8 cellular contexts compared by ENCODE assay signal in genomic region chr17:19141366-19142155, GRCh38. TPM values are rescaled to one million over a fixed set of nuclear protein-coding genes. Genes with fewer than 3 reads are reported as not detected.
DNase-seq lines count a peak whose midpoint lies in the region; ATAC-seq, FAIRE-seq and TF ChIP-seq lines count a peak whose summit lies in the region.
"Not testable (repeated sequence)": the region's sequence is repeated elsewhere in the genome, so short reads cannot be mapped to it uniquely, and the experiment has no call there.
"Had no signal": no experiment of that assay in that cellular context is flagged by ENCODE, and none has a peak within 500 bp of the region (broad histone marks: within the 10 kb centered on the region; RNA-seq: fewer than 3 reads in every experiment).

No MANE protein-coding gene starts in this region.

- not testable (repeated sequence) for H3K27ac Mint-ChIP-seq in T-helper 17 cell

- H3K4me3 Mint-ChIP-seq in T-helper 17 cell: not testable (repeated sequence)

- peak overlapping the region in 1 of 4 donors; percentile 66 for H3K27ac ChIP-seq in body of pancreas
- H3K27ac ChIP-seq in right cardiac atrium (ENCODE audit: low read length); pancreas: not testable (repeated sequence)

- 33% methylated on average over 3 of the region's 30 CpGs; no CpG with 5 or more reads in 1 of the 2 donors for WGBS in body of pancreas, 2 donors
- WGBS in right cardiac atrium: 29% methylated on average over 5 of the region's 30 CpGs
- 35% methylated on average over 4 of the region's 30 CpGs for WGBS in pancreas, 2 donors

- not testable (repeated sequence) for H3K4me1 Mint-ChIP-seq in T-helper 17 cell

- not testable (repeated sequence) for FAIRE-seq in pancreas (lab: Jason Lieb, UNC)

- not testable (repeated sequence) for TF ChIP-seq POLR2A in body of pancreas (IDR thresholded peaks at IDR 0.05)

- not testable (repeated sequence) for H3K36me3 Mint-ChIP-seq in T-helper 17 cell (ENCODE audit: low read depth)

- H3K4me1 ChIP-seq in body of pancreas; right cardiac atrium (ENCODE audit: control insufficient read depth, insufficient read depth, low read length); pancreas: not testable (repeated sequence)

- ATAC-seq in GM18517 (IDR thresholded peaks at IDR 0.05; ENCODE audit: unreplicated experiment) (peak; percentile 40), GM21723 (IDR thresholded peaks at IDR 0.05; ENCODE audit: unreplicated experiment) (peak; percentile 56), HG03103 (IDR thresholded peaks at IDR 0.05; ENCODE audit: low read depth, unreplicated experiment) (peak; percentile 48), T-helper 17 cell (peak; percentile 99), body of pancreas (peak; percentile 89), right cardiac atrium (peak; percentile 80 to 87), pancreas (peak; percentile 90 to 97 (median 94))

- H3K27me3 Mint-ChIP-seq in T-helper 17 cell: not testable (repeated sequence)

- H3K4me3 ChIP-seq in body of pancreas; right cardiac atrium (ENCODE audit: low read length); pancreas: not testable (repeated sequence)

- not testable (repeated sequence) for H3K27me3 ChIP-seq in body of pancreas; right cardiac atrium (ENCODE audit: control insufficient read depth, insufficient read depth); pancreas

- TF ChIP-seq CTCF in body of pancreas (IDR thresholded peaks at IDR 0.05); pancreas (IDR thresholded peaks at IDR 0.05): not testable (repeated sequence)

- not testable (repeated sequence) for H3K9me3 ChIP-seq in T-helper 17 cell (ENCODE audit: control insufficient read depth, low read length, poor library complexity, severe bottlenecking); body of pancreas; right cardiac atrium (ENCODE audit: control insufficient read depth, low read length); pancreas

- intact Hi-C loops in body of pancreas (cut with DNase I); right cardiac atrium (cut with DNase I); pancreas (cut with DNase I): not testable (repeated sequence)

- H3K36me3 ChIP-seq in body of pancreas (replicated peaks in 1 of 2; ENCODE audit: insufficient read depth in 1 of 2, low read depth in 2 of 2); pancreas: not testable (repeated sequence)

- not testable (repeated sequence) for DNase-seq in T-helper 17 cell
- DNase-seq in body of pancreas (peak in 2 of 4 donors; percentile 3 to 10), right cardiac atrium (peak; percentile 6 to 57 (median 49)), pancreas (peak in 5 of 6 donors; percentile 12 to 41 (median 21))

RNA-seq across cellular contexts. Expression of gene GRAPL, which starts 14.2 kb away (rescaled TPM):
- total RNA-seq in T-helper 17 cell: 10 to 100 TPM; 17.5 to 21.0 TPM
- not detected for total RNA-seq in body of pancreas
- total RNA-seq in right cardiac atrium: 1 to 10 TPM in 3 of 4 donors, under 1 TPM in 1; 0.76 to 2.5 (median 1.5) TPM
- 1.1 TPM for polyA plus RNA-seq in right cardiac atrium
- under 1 TPM in 4 of 6 donors, not detected in 2; 0.19 to 1.00 (median 0.54) TPM for total RNA-seq in pancreas
- polyA plus RNA-seq in pancreas: 1 to 10 TPM in 1 of 2 donors, under 1 TPM in 1; 0.87 to 2.5 TPM
- total RNA-seq: HFFc6 had no signal

Comparison
In these comparisons a context has a peak if more than half of its experiments do, and no peak if none do; other contexts are left out.
1. ATAC-seq: peak in every context shown above with its lines; median percentile 99 in T-helper 17 cell; 94 in pancreas; 89 in body of pancreas; 84 in right cardiac atrium; 56 in GM21723; 48 in HG03103; 40 in GM18517.
2. RNA of gene GRAPL, which starts 14.2 kb away (total RNA-seq): 17.5 to 21.0 TPM in T-helper 17 cell; 0.76 to 2.5 TPM in right cardiac atrium, 0.19 to 1.00 TPM in pancreas and not detected in body of pancreas; every median in the first group is over 4 times any median in the second.